In genomic region chr1:184823080-184823479, GRCh38 we compare ENCODE assay signal across 15 cellular contexts.
DNase-seq lines count a peak whose midpoint lies in the region; ATAC-seq and TF ChIP-seq lines count a peak whose summit lies in the region.
"Had no signal": no experiment of that assay in that cellular context is flagged by ENCODE, and none has a peak within 500 bp of the region (broad histone marks: within the 10 kb centered on the region; RNA-seq: fewer than 3 reads in every experiment).

No MANE protein-coding gene starts in this region.

- no peak overlapping the region for H3K4me3 Mint-ChIP-seq in activated naive CD4-positive, alpha-beta T cell treated with anti-CD3 and anti-CD28 coated beads for 36 hours

- no peak overlapping the region for H3K27ac ChIP-seq in SJCRH30
- no peak overlapping the region for H3K27ac ChIP-seq in mesenchymal stem cell (ENCODE audit: low read length, poor library complexity, severe bottlenecking)
- peak overlapping the region; percentile 47 to 74 for H3K27ac ChIP-seq in thoracic aorta

- H3K27me3 Mint-ChIP-seq in activated naive CD4-positive, alpha-beta T cell treated with anti-CD3 and anti-CD28 coated beads for 36 hours (ENCODE audit: low read depth) = no peaks in the 10 kb centered on the region

- no peak overlapping the region for H2BK12ac ChIP-seq in mesenchymal stem cell (ENCODE audit: low read length in 2 of 2)

- H3K23ac ChIP-seq in mesenchymal stem cell (ENCODE audit: low read length in 2 of 2) = no peak overlapping the region

- no peak overlapping the region for H2BK5ac ChIP-seq in mesenchymal stem cell (ENCODE audit: low read depth, low read length, poor library complexity, severe bottlenecking)

- H3K4me2 ChIP-seq in mesenchymal stem cell (ENCODE audit: low read length, poor library complexity, severe bottlenecking) = no peak overlapping the region

- H3K9me3 ChIP-seq in SJCRH30 (replicated peaks) = no peaks in the 10 kb centered on the region
- no peaks in the 10 kb centered on the region for H3K9me3 ChIP-seq in mesenchymal stem cell (ENCODE audit: control insufficient read depth, low read length)
- no peaks in the 10 kb centered on the region for H3K9me3 ChIP-seq in thoracic aorta
- H3K9me3 ChIP-seq: MG63 had no signal

- ATAC-seq in thoracic aorta (ENCODE audit: insufficient number of reproducible peaks, low FRiP score, low read depth) = no peak

- H3K9ac ChIP-seq in mesenchymal stem cell (ENCODE audit: low read length) = no peak overlapping the region
- H3K9ac ChIP-seq: BLaER1 treated with 17β-estradiol and CSF1 and Interleukin-3, amounts not matched to agents 10 nM and 100 nM had no signal

- peaks cover 1% of the 10 kb centered on the region for H3K36me3 Mint-ChIP-seq in activated naive CD4-positive, alpha-beta T cell treated with anti-CD3 and anti-CD28 coated beads for 36 hours (ENCODE audit: low read depth)

- H4K8ac ChIP-seq in mesenchymal stem cell (ENCODE audit: low read length) = no peak overlapping the region

- no peaks in the 10 kb centered on the region for H3K79me1 ChIP-seq in mesenchymal stem cell (replicated peaks; ENCODE audit: low read length, poor library complexity, severe bottlenecking)

- DNase-seq in NCI-H187 treated with DMSO at 0.1 percent for 48 hours (lab: John Stamatoyannopoulos, UW) = peak; percentile 99
- DNase-seq in SJCRH30 = peak; percentile 11 to 38
- peak; percentile 58 for DNase-seq in mesenchymal stem cell
- DNase-seq in thoracic aorta (ENCODE audit: low spot score) = no peak
- DNase-seq in C1 segment of cervical spinal cord (lab: John Stamatoyannopoulos, UW) = no peak
- no peak for DNase-seq in RPMI8226
- no peak for DNase-seq in activated naive CD4-positive, alpha-beta T cell treated with anti-CD3 and anti-CD28 coated beads for 36 hours
- DNase-seq: activated CD4-positive, alpha-beta T cell treated with anti-CD3 and anti-CD28 coated beads for 1 hour; activated effector memory CD4-positive, alpha-beta T cell treated with Interleukin-2 at 50 U/mL for 16 hours; anterior cingulate cortex; MG63; NCI-H2227 treated with DMSO at 0.1 percent for 48 hours; SHP77 treated with DMSO at 0.1 percent for 48 hours; stimulated activated CD4-positive, alpha-beta T cell treated with anti-CD3 and anti-CD28 coated beads, Interleukin-4, amount 100 ng/mL, for 4 hours had no signal

- H2BK15ac ChIP-seq in mesenchymal stem cell (ENCODE audit: low read depth, poor library complexity, severe bottlenecking) = no peak overlapping the region

- H3K4ac ChIP-seq in mesenchymal stem cell (ENCODE audit: low read depth in 1 of 2, low read length in 2 of 2) = no peak overlapping the region

- H3K9me3 Mint-ChIP-seq in activated naive CD4-positive, alpha-beta T cell treated with anti-CD3 and anti-CD28 coated beads for 36 hours = no peaks in the 10 kb centered on the region

- H3K18ac ChIP-seq in mesenchymal stem cell (ENCODE audit: low read depth in 1 of 2, low read length in 2 of 2) = no peak overlapping the region

- H3K27ac Mint-ChIP-seq in activated naive CD4-positive, alpha-beta T cell treated with anti-CD3 and anti-CD28 coated beads for 36 hours = no peak overlapping the region

- no peaks in the 10 kb centered on the region for H3K27me3 ChIP-seq in SJCRH30
- no peaks in the 10 kb centered on the region for H3K27me3 ChIP-seq in mesenchymal stem cell (ENCODE audit: control insufficient read depth in 1 of 2, insufficient read depth in 1 of 2, low read length in 2 of 2)
- H3K27me3 ChIP-seq in thoracic aorta (replicated peaks; ENCODE audit: insufficient read depth) = no peaks in the 10 kb centered on the region
- H3K27me3 ChIP-seq: BLaER1 treated with 17β-estradiol and CSF1 and Interleukin-3, amounts not matched to agents 10 nM and 100 nM; MG63 had no signal

- no peak overlapping the region for H2BK120ac ChIP-seq in mesenchymal stem cell (ENCODE audit: low read depth, low read length)

- H3K4me1 Mint-ChIP-seq in activated naive CD4-positive, alpha-beta T cell treated with anti-CD3 and anti-CD28 coated beads for 36 hours (ENCODE audit: low read depth) = no peaks in the 10 kb centered on the region

- CTCF ChIA-PET in activated naive CD4-positive, alpha-beta T cell treated with anti-CD3 and anti-CD28 coated beads for 36 hours (lab: Charles Lee) = interaction anchor here (2.4 kb wide), 1 partner anchor 160 kb away, joined by 8 read pairs; no protein-coding TSS in a partner anchor

- H2AFZ ChIP-seq in mesenchymal stem cell (ENCODE audit: low read depth, low read length) = no peak overlapping the region

- H3K4me3 ChIP-seq in SJCRH30 = no peak overlapping the region
- H3K4me3 ChIP-seq in mesenchymal stem cell (ENCODE audit: insufficient read depth in 1 of 2, low read depth in 1 of 2, low read length in 2 of 2) = no peak overlapping the region
- no peak overlapping the region for H3K4me3 ChIP-seq in thoracic aorta
- H3K4me3 ChIP-seq: BLaER1 treated with 17β-estradiol and CSF1 and Interleukin-3, amounts not matched to agents 10 nM and 100 nM; MG63 had no signal

- H3K14ac ChIP-seq in mesenchymal stem cell (ENCODE audit: low read length in 2 of 2) = no peak overlapping the region

- no peak overlapping the region for H4K91ac ChIP-seq in mesenchymal stem cell (ENCODE audit: low read length)

- TF ChIP-seq CTCF in thoracic aorta (IDR thresholded peaks at IDR 0.05) = no peak

- H3K36me3 ChIP-seq in SJCRH30 = no peaks in the 10 kb centered on the region
- peaks cover 0 to 62% of the 10 kb centered on the region in 2 experiments for H3K36me3 ChIP-seq in mesenchymal stem cell (ENCODE audit: control insufficient read depth in 1 of 2, insufficient read depth in 2 of 2, low read depth in 1 of 2, low read length in 2 of 2)
- H3K36me3 ChIP-seq in thoracic aorta = peaks cover 34% of the 10 kb centered on the region

- H3K4me1 ChIP-seq in SJCRH30 (peaks cover 16% of the 10 kb centered on the region), mesenchymal stem cell (ENCODE audit: control insufficient read depth, insufficient read depth, low read depth, low read length) (peaks cover 8% of the 10 kb centered on the region), thoracic aorta (ENCODE audit: control insufficient read depth in 1 of 2, low read depth in 2 of 2) (peaks cover 37 to 67% of the 10 kb centered on the region in 2 donors)

- 14% methylated on average over 2 of the region's 4 CpGs for WGBS in mesenchymal stem cell

- intact Hi-C loops in activated naive CD4-positive, alpha-beta T cell treated with anti-CD3 and anti-CD28 coated beads for 36 hours (cut with micrococcal nuclease) = no loop called here

- H2AK5ac ChIP-seq in mesenchymal stem cell (ENCODE audit: low read length, severe bottlenecking) = no peak overlapping the region

Comparison
In these comparisons a context has a peak if more than half of its experiments do, and no peak if none do; other contexts are left out.
1. DNase-seq: peak in NCI-H187 treated with DMSO at 0.1 percent for 48 hours (single experiment), SJCRH30 (2 of 2) and mesenchymal stem cell (single experiment); none in thoracic aorta (single experiment), C1 segment of cervical spinal cord (0 of 14), RPMI8226 (single experiment) and activated naive CD4-positive, alpha-beta T cell treated with anti-CD3 and anti-CD28 coated beads for 36 hours (single experiment).
2. H3K27ac ChIP-seq: peak in thoracic aorta (2 of 2); none in SJCRH30 (single experiment) and mesenchymal stem cell (single experiment).